Comparison of ENCODE assay signal across 8 cellular contexts in genomic region chrX:56733459-56734046, GRCh38. TPM values are rescaled to one million over a fixed set of nuclear protein-coding genes. Genes with fewer than 3 reads are reported as not detected.
DNase-seq lines count a peak whose midpoint lies in the region; ATAC-seq, FAIRE-seq and TF ChIP-seq lines count a peak whose summit lies in the region.

No MANE protein-coding gene starts in this region.

- no peak overlapping the region for H3K27ac Mint-ChIP-seq in astrocyte (ENCODE audit: unreplicated experiment)

- H3K9ac ChIP-seq in SU-DHL-6 (ENCODE audit: low read length) (no peak overlapping the region), astrocyte (ENCODE audit: low read length) (no peak overlapping the region)

- H3K79me2 ChIP-seq in SU-DHL-6 (ENCODE audit: insufficient read depth, low read length) (peaks cover 24% of the 10 kb centered on the region), astrocyte (ENCODE audit: insufficient read depth, low read length) (peaks cover 55% of the 10 kb centered on the region)

- H3F3A ChIP-seq in SU-DHL-6 (ENCODE audit: insufficient read depth) = 0 out of 2 replicates have a peak, but pooled peaks cover 3% of the 10 kb centered on the region

- no peaks in the 10 kb centered on the region for H3K9me3 Mint-ChIP-seq in astrocyte (ENCODE audit: unreplicated experiment)

- H3K4me2 ChIP-seq in SU-DHL-6 (ENCODE audit: low read depth, low read length, poor library complexity, severe bottlenecking) (no peak overlapping the region), astrocyte (ENCODE audit: low read length) (no peak overlapping the region)

- no peaks in the 10 kb centered on the region for H3K9me3 ChIP-seq in SU-DHL-6 (ENCODE audit: insufficient read depth, low read length)
- H3K9me3 ChIP-seq in astrocyte (ENCODE audit: insufficient read depth, low read depth, low read length) = no peaks in the 10 kb centered on the region

- peak; percentile 62 for DNase-seq in activated gamma-delta T cell treated with Interleukin-2 at 50 U/mL for 16 hours
- no peak for DNase-seq in activated gamma-delta T cell (lab: John Stamatoyannopoulos, UW)
- peak; percentile 85 for DNase-seq in HT-29 (ENCODE audit: low spot score)
- no peak for DNase-seq in astrocyte (ENCODE audit: low read depth)
- DNase-seq in iris pigment epithelial cell (ENCODE audit: low read depth) = peak; percentile 57
- DNase-seq in stimulated activated CD4-positive, alpha-beta T cell treated with anti-CD3 and anti-CD28 coated beads, Interleukin-4, amount 100 ng/mL, for 24 hours = peak; percentile 62

- H3K4me3 Mint-ChIP-seq in astrocyte (ENCODE audit: unreplicated experiment) = no peak overlapping the region

- no peak for ATAC-seq in GM18907 (IDR thresholded peaks at IDR 0.05; ENCODE audit: unreplicated experiment)

- H3K4me3 ChIP-seq in SU-DHL-6 (ENCODE audit: insufficient read depth, low read length, poor library complexity, severe bottlenecking) (no peak overlapping the region), astrocyte (ENCODE audit: insufficient read depth, low read depth, low read length) (no peak overlapping the region)

- no peaks in the 10 kb centered on the region for H3K9me2 ChIP-seq in SU-DHL-6 (replicated peaks; ENCODE audit: insufficient read depth, low read length)

- no peaks in the 10 kb centered on the region for H3K4me1 ChIP-seq in astrocyte (ENCODE audit: insufficient read depth, low read length)

- H3K36me3 ChIP-seq in SU-DHL-6 (ENCODE audit: low read length) (no peaks in the 10 kb centered on the region), astrocyte (ENCODE audit: insufficient read depth, low read length) (no peaks in the 10 kb centered on the region)

- H3K27ac ChIP-seq in SU-DHL-6 (ENCODE audit: low read depth, low read length) (no peak overlapping the region), astrocyte (ENCODE audit: low read depth, low read length) (no peak overlapping the region)

- H2AFZ ChIP-seq in SU-DHL-6 (ENCODE audit: low read depth, low read length, severe bottlenecking) = no peak overlapping the region
- H2AFZ ChIP-seq in astrocyte (ENCODE audit: low read depth, low read length) = no peak overlapping the region

- H3K27me3 ChIP-seq in SU-DHL-6 (ENCODE audit: low read length) = no peaks in the 10 kb centered on the region
- no peaks in the 10 kb centered on the region for H3K27me3 ChIP-seq in astrocyte (ENCODE audit: insufficient read depth, low read length)

- H4K20me1 ChIP-seq in SU-DHL-6 (ENCODE audit: low read depth, low read length) (no peaks in the 10 kb centered on the region), astrocyte (ENCODE audit: insufficient read depth, low read length) (peaks cover 22% of the 10 kb centered on the region)

- TF ChIP-seq CTCF in SU-DHL-6 (IDR thresholded peaks at IDR 0.05; ENCODE audit: insufficient read depth, low read length, poor library complexity, severe bottlenecking) (peak; percentile 15), astrocyte (IDR thresholded peaks at IDR 0.05; ENCODE audit: insufficient read depth, low read depth, low read length) (peak; percentile 43)

- FAIRE-seq in astrocyte (lab: Jason Lieb, UNC) = peak; percentile 100

- H3K4me1 Mint-ChIP-seq in astrocyte (ENCODE audit: low read depth, unreplicated experiment) = peaks cover 6% of the 10 kb centered on the region

- peaks cover 6% of the 10 kb centered on the region for H3K36me3 Mint-ChIP-seq in astrocyte (ENCODE audit: low read depth, unreplicated experiment)

- no peaks in the 10 kb centered on the region for H3K27me3 Mint-ChIP-seq in astrocyte (ENCODE audit: low read depth, unreplicated experiment)

RNA-seq across cellular contexts. Expression of gene NBDY, which starts 4.5 kb away (rescaled TPM):
- 5.0 and 5.6 TPM in 2 replicates for total RNA-seq in HT-29 (2014; rRNA removed; shearing (Covaris generic))
- total RNA-seq in astrocyte = 76.1 and 86.9 TPM in 2 replicates

Comparison
In these comparisons a context has a peak if more than half of its experiments do, and no peak if none do; other contexts are left out.
1. DNase-seq: peak in activated gamma-delta T cell treated with Interleukin-2 at 50 U/mL for 16 hours (single experiment), HT-29 (single experiment), iris pigment epithelial cell (single experiment) and stimulated activated CD4-positive, alpha-beta T cell treated with anti-CD3 and anti-CD28 coated beads, Interleukin-4, amount 100 ng/mL, for 24 hours (single experiment); none in activated gamma-delta T cell (single experiment) and astrocyte (single experiment).
2. RNA of gene NBDY, which starts 4.5 kb away (total RNA-seq): 76.1 to 86.9 TPM in astrocyte; 5.0 to 5.6 TPM in HT-29; every median in the first group is over 10 times any median in the second.